ENCODE assay signal across 22 cellular contexts in the genomic region with DNA sequence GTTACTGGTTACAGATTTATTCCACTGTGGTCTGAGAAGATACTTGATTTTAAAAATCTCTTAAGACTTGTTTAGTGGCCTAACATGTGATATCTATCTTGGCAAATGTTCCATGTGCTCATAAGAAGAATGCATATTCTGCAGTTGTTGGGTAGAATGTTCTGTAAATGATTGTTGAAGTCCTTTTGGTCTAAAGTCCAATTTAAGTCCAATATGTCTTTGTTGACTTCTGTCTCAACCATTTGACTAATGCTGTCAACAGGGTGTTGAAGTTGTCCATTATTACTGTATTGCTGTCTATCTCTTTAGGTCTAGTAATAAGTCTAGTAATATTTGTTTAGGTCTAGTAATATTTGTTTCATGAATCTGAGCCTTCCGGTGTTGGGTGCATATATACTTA.
"Had no signal": no experiment of that assay in that cellular context is flagged by ENCODE, and none has a peak within 500 bp of the region (broad histone marks: within the 10 kb centered on the region; RNA-seq: fewer than 3 reads in every experiment).

No MANE protein-coding gene starts in this region.

- H2AFZ ChIP-seq: parathyroid adenoma had no signal

- H3K4me3 ChIP-seq: colonic mucosa, left lung, lower lobe of right lung, psoas muscle, sigmoid colon, skin epidermis, suprapubic skin, thyroid gland had no signal

- H3K36me3 ChIP-seq: colonic mucosa, left lung, lower lobe of right lung, sigmoid colon, suprapubic skin, thyroid gland had no signal

- ATAC-seq: foreskin keratinocyte, left lung, lower lobe of right lung, psoas muscle had no signal

- H3K27me3 ChIP-seq: colonic mucosa, foreskin keratinocyte, left lung, sigmoid colon, suprapubic skin, thyroid gland had no signal

- H3K9me3 ChIP-seq: colonic mucosa, lower lobe of right lung, psoas muscle, sigmoid colon, suprapubic skin, thyroid gland had no signal

- H3K4me1 ChIP-seq: colonic mucosa, foreskin keratinocyte, left lung, lower lobe of right lung, parathyroid adenoma, psoas muscle, sigmoid colon, suprapubic skin, thyroid gland had no signal

- H3K79me2 ChIP-seq: parathyroid adenoma had no signal

- H3K27ac ChIP-seq: colonic mucosa, foreskin keratinocyte, left lung, lower lobe of right lung, parathyroid adenoma, psoas muscle, sigmoid colon, skin epidermis, suprapubic skin, thyroid gland had no signal

- DNase-seq: colonic mucosa; dermis blood vessel endothelial cell; erythroblast; foreskin keratinocyte; head of caudate nucleus; hippocampal formation; kidney glomerular epithelial cell; left lung; lower lobe of right lung; mesenchymal stem cell; midbrain; naive B cell; psoas muscle; sigmoid colon; stimulated activated CD4-positive, alpha-beta T cell treated with anti-CD3 and anti-CD28 coated beads, Interleukin-12 subunit alpha, Interleukin-12 subunit beta, amount 100 ng/mL, for 4 hours; stimulated activated CD4-positive, alpha-beta T cell treated with anti-CD3 and anti-CD28 coated beads, Interleukin-2, amount 100 ng/mL, for 48 hours; stimulated activated naive CD4-positive, alpha-beta T cell treated with Interleukin-2 at 50 U/mL for 16 hours; thyroid gland had no signal

- FAIRE-seq: urothelium cell line had no signal

- H3K9ac ChIP-seq: parathyroid adenoma had no signal
